Comparison of ENCODE assay signal across 8 cellular contexts in the genomic region with DNA sequence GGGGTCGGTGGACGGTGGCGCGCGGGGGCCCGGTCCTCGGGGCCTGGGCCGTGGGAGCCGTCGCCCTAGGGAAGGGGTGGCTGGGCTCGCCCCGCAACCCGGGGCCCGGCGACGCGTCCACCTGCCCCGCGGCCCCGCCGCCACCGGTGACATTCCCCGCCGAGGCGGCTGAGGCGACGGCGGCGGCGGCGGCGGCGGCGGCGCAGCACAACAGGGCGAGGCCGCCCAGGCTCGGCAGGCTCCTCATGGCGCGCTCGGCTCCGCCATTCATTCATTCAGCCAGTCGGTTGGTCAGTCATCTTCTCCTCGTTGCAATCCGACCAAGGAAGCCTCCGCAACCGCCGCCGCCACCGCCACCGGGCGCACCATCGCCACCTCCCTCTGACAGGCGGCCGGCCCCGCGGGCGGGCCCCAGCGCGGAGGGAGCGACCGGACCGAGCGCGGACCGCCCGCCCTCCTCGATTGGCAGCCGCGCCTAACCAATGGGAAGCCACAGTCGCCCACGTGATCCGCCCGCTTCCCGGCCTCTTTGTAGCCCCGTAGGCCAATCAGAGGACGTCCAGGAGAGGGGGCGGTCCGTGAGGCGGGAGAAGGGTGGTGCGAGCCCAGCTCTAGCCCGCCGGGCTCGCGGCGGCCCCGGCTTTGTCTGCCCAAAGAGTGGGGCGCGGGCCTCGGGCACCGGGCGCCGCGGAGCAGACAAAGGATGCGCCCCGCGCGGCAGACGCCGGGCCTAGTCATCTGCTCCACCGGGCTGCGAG.
DNase-seq lines count a peak whose midpoint lies in the region; ATAC-seq and TF ChIP-seq lines count a peak whose summit lies in the region.

A gene (minus strand): TSS at position 383 of the 758 bp plus-strand sequence. CDS start 112 bp downstream, at position 271.

- no peak for TF ChIP-seq CTCF in AG09319 (IDR thresholded peaks at IDR 0.05; ENCODE audit: low read depth, low read length)

- H3K27me3 Mint-ChIP-seq in central memory CD8-positive, alpha-beta T cell = no peaks in the 10 kb centered on the region

- peak within 1 kb of the TSS; percentile 94 for H3K4me3 Mint-ChIP-seq in central memory CD8-positive, alpha-beta T cell

- no peaks in the 10 kb centered on the region for H3K9me3 Mint-ChIP-seq in central memory CD8-positive, alpha-beta T cell

- peaks cover 7% of the 10 kb centered on the region for H3K36me3 Mint-ChIP-seq in central memory CD8-positive, alpha-beta T cell (ENCODE audit: insufficient read depth)

- H3K4me1 Mint-ChIP-seq in central memory CD8-positive, alpha-beta T cell = peaks cover 42% of the 10 kb centered on the region

- DNase-seq in AG09319 (ENCODE audit: extremely low read depth, low read depth) (peak; percentile 95), NCI-H345 (lab: John Stamatoyannopoulos, UW) (peak; percentile 98), iris pigment epithelial cell (ENCODE audit: low read depth) (peak; percentile 98)
- peak; percentile 90 to 93 (median 90) for DNase-seq in activated CD4-positive, CD25-positive, alpha-beta regulatory T cell (lab: John Stamatoyannopoulos, UW)
- DNase-seq in central memory CD8-positive, alpha-beta T cell (ENCODE audit: low spot score in 2 of 2) = peak; percentile 90 to 91
- DNase-seq in stimulated activated CD4-positive, alpha-beta T cell treated with anti-CD3 and anti-CD28 coated beads, Interleukin-12 subunit alpha, Interleukin-12 subunit beta, amount 100 ng/mL, for 24 hours (ENCODE audit: low read depth in 2 of 2) = peak; percentile 95 to 98

- ATAC-seq in GM19025 (IDR thresholded peaks at IDR 0.05; ENCODE audit: low read depth, unreplicated experiment) (peak; percentile 95), HG03280 (IDR thresholded peaks at IDR 0.05; ENCODE audit: unreplicated experiment) (peak; percentile 95)
- peak; percentile 97 for ATAC-seq in central memory CD8-positive, alpha-beta T cell (replicated peaks; ENCODE audit: extremely low read depth, poor library complexity, severe bottlenecking)

- H3K27ac Mint-ChIP-seq in central memory CD8-positive, alpha-beta T cell (ENCODE audit: low read depth) = peak within 1 kb of the TSS; percentile 96

Comparison
In these comparisons a context has a peak if more than half of its experiments do, and no peak if none do; other contexts are left out.
1. Peak in every context shown above with its lines: DNase-seq and ATAC-seq.